In the genomic region with DNA sequence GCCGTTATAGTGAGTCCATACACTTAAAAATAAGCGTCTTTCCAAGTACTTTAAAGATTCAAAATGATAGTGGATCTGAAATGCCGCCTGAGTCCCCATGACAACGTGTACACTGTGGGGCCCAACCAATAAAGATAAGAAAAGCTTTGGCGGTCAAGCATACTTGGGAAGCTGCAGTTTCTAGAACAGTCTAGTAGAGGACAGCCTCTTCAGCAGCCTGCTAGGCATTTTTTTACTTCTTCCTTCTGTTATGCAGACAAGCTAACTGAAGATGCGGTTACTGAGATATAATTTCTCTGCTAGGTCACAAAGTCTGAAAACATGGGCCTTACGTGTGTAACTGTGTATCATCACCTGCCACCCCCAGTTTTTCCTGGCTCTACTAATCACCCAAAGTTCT, we compare ENCODE assay signal across 8 cellular contexts. TPM values are rescaled to one million over a fixed set of nuclear protein-coding genes. Genes with fewer than 3 reads are reported as not detected.
DNase-seq lines count a peak whose midpoint lies in the region; ATAC-seq and TF ChIP-seq lines count a peak whose summit lies in the region.

No MANE protein-coding gene starts in this region.

- H3K4me1 ChIP-seq in colonic mucosa (no peaks in the 10 kb centered on the region), mononuclear cell (ENCODE audit: insufficient read depth, low read length) (peaks cover 14% of the 10 kb centered on the region)

- H3K27ac ChIP-seq in colonic mucosa, result peak overlapping the region; percentile 87

- peak overlapping the region; percentile 57 for H3K4me3 ChIP-seq in colonic mucosa
- peak overlapping the region; percentile 88 for H3K4me3 ChIP-seq in mononuclear cell (ENCODE audit: low read length)

- no peaks in the 10 kb centered on the region for H3K9me3 ChIP-seq in colonic mucosa
- H3K9me3 ChIP-seq in mononuclear cell (ENCODE audit: low read depth, low read length), result no peaks in the 10 kb centered on the region

- H3K36me3 ChIP-seq in colonic mucosa, result no peaks in the 10 kb centered on the region

- H3K9ac ChIP-seq in colonic mucosa (ENCODE audit: low read depth in 2 of 2, low read length in 2 of 2), result peak overlapping the region in 1 of 2 donors; percentile 75

- intact Hi-C loops in colonic mucosa (cut with DNase I), result no loop called here

- H3K27me3 ChIP-seq in colonic mucosa (no peaks in the 10 kb centered on the region), mononuclear cell (ENCODE audit: insufficient read depth, low read length) (no peaks in the 10 kb centered on the region)

- TF ChIP-seq CTCF in colonic mucosa (IDR thresholded peaks at IDR 0.05) (no peak), GM20000 (IDR thresholded peaks at IDR 0.05; ENCODE audit: extremely low read depth, missing control alignments) (no peak)

- ATAC-seq in GM21528 (IDR thresholded peaks at IDR 0.05; ENCODE audit: low FRiP score, unreplicated experiment) (peak; percentile 32), GM19463 (IDR thresholded peaks at IDR 0.05; ENCODE audit: unreplicated experiment) (no peak)

- DNase-seq in CMK (ENCODE audit: low read depth) (peak; percentile 39), MV-4-11 (lab: John Stamatoyannopoulos, UW) (peak; percentile 11), colonic mucosa (peak; percentile 30), GM20000 (ENCODE audit: low spot score) (no peak), NCI-H82 (lab: John Stamatoyannopoulos, UW) (no peak)

RNA-seq across cellular contexts. Expression of a gene that starts 0.4 kb away (rescaled TPM):
- total RNA-seq in colonic mucosa (10 to 100 TPM; 12.3 to 13.8 TPM), mononuclear cell (40.2 TPM)

Comparison
In these comparisons a context has a peak if more than half of its experiments do, and no peak if none do; other contexts are left out.
1. DNase-seq: peak in CMK (single experiment), MV-4-11 (single experiment) and colonic mucosa (single experiment); none in GM20000 (single experiment) and NCI-H82 (single experiment).